ENCODE assay signal across 21 cellular contexts in the genomic region with DNA sequence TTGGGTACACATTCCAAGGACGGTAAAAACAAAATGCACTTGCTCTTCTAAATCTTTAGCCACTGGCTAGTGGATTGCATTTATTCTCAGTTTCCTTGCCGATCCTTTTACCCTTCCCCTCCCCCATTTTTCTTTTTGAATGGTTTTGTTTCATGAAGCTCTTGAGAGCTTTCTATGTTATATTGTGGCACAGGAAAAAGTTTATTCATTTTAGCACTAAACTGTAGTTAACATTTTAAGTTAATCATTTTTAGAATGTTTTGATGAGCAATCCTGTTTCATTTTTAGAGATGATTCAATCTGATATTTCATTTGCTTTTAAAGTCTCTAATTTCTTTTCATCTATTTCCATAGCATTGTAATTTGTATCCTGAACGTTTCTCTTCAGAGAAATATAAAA. TPM values are rescaled to one million over a fixed set of nuclear protein-coding genes. Genes with fewer than 3 reads are reported as not detected.
DNase-seq lines count a peak whose midpoint lies in the region; ATAC-seq and TF ChIP-seq lines count a peak whose summit lies in the region.
"Had no signal": no experiment of that assay in that cellular context is flagged by ENCODE, and none has a peak within 500 bp of the region (broad histone marks: within the 10 kb centered on the region; RNA-seq: fewer than 3 reads in every experiment).

No MANE protein-coding gene starts in this region.

- no peak for TF ChIP-seq EP300 in gastroesophageal sphincter (IDR thresholded peaks at IDR 0.05)

- H3K79me1 ChIP-seq in IMR-90 (ENCODE audit: low read depth in 1 of 2, low read length in 2 of 2) = peaks cover 6 to 63% of the 10 kb centered on the region in 2 experiments; a peak in 3 of 4 replicates

- H3K4me1 ChIP-seq in IMR-90 (ENCODE audit: control insufficient read depth, insufficient read depth, low read length) = peaks cover 5% of the 10 kb centered on the region
- peaks cover 7 to 86% (median 7%) of the 10 kb centered on the region in 3 donors for H3K4me1 ChIP-seq in gastroesophageal sphincter
- H3K4me1 ChIP-seq: colonic mucosa had no signal

- H4K91ac ChIP-seq in IMR-90 (ENCODE audit: insufficient read depth, low read depth, low read length) = no peak overlapping the region

- no peak overlapping the region for H2BK5ac ChIP-seq in IMR-90 (ENCODE audit: low read depth, low read length, poor library complexity, severe bottlenecking)

- ATAC-seq in IMR-90 (ENCODE audit: low read depth) = no peak
- peak; percentile 63 for ATAC-seq in stimulated activated naive CD8-positive, alpha-beta T cell treated with anti-CD3 and anti-CD28 coated beads, Interleukin-15, Interleukin-2, amounts not matched to agents 100 U/mL and 50 U/mL, for 24 hours
- ATAC-seq in gastroesophageal sphincter = no peak
- ATAC-seq: Right ventricle myocardium inferior had no signal

- TF ChIP-seq POLR2A in IMR-90 (IDR thresholded peaks at IDR 0.05; ENCODE audit: low read depth, low read length) (no peak), gastroesophageal sphincter (IDR thresholded peaks at IDR 0.05) (no peak)

- H2AK5ac ChIP-seq in IMR-90 (ENCODE audit: low read depth, low read length) = no peak overlapping the region

- no peak overlapping the region for H2AFZ ChIP-seq in IMR-90 (replicated peaks; ENCODE audit: low read length, poor library complexity)

- H3K4me3 ChIP-seq in IMR-90 (ENCODE audit: insufficient read depth, low read depth, low read length) = no peak overlapping the region
- H3K4me3 ChIP-seq in gastroesophageal sphincter = no peak overlapping the region
- H3K4me3 ChIP-seq: colonic mucosa, HAP-1 had no signal

- H4K5ac ChIP-seq in IMR-90 (ENCODE audit: low read depth, low read length) = no peak overlapping the region

- no peak for DNase-seq in activated naive CD4-positive, alpha-beta T cell treated with anti-CD3 and anti-CD28 coated beads for 36 hours
- DNase-seq in activated naive CD4-positive, alpha-beta T cell (lab: John Stamatoyannopoulos, UW) = no peak
- DNase-seq in IMR-90 (no peak), chondrocyte (ENCODE audit: low spot score) (no peak), hypothalamus (lab: John Stamatoyannopoulos, UW) (no peak), occipital lobe (lab: John Stamatoyannopoulos, UW) (no peak)
- DNase-seq in stimulated activated naive CD8-positive, alpha-beta T cell treated with anti-CD3 and anti-CD28 coated beads, Interleukin-15, Interleukin-2, amounts not matched to agents 100 U/mL and 50 U/mL, for 24 hours = no peak
- DNase-seq: activated gamma-delta T cell treated with Interleukin-2 at 50 U/mL for 16 hours; colonic mucosa; KG1; midbrain; NCI-H1048; NCI-H2081 treated with DMSO at 0.1 percent for 48 hours; NCI-H526; retina; stimulated activated CD4-positive, alpha-beta T cell treated with anti-CD3 and anti-CD28 coated beads, Interleukin-15, amount 100 ng/mL, for 24 hours; stimulated activated naive CD4-positive, alpha-beta T cell treated with Interleukin-2 at 50 U/mL for 16 hours had no signal

- intact Hi-C loops in activated naive CD4-positive, alpha-beta T cell treated with anti-CD3 and anti-CD28 coated beads for 36 hours (cut with micrococcal nuclease) = loop anchor here (1.0 to 10.0 kb wide), 15 partner anchors 10 to 1779 kb away; partner anchors contain the start of genes ARHGAP12, MAP3K8, ZEB1 and ZNF438
- intact Hi-C loops in IMR-90 (cut with micrococcal nuclease) = no loop called here

- peak overlapping the region; percentile 37; the same call in 1 of the 2 replicates for H3K4me2 ChIP-seq in IMR-90 (ENCODE audit: low read depth, low read length)

- no peak overlapping the region for H4K8ac ChIP-seq in IMR-90 (ENCODE audit: low read depth in 2 of 2, low read length in 2 of 2)

- peaks cover 19% of the 10 kb centered on the region for H3K9me1 ChIP-seq in IMR-90 (ENCODE audit: insufficient read depth, low read length)

- no peaks in the 10 kb centered on the region for H3K9me3 Mint-ChIP-seq in activated naive CD4-positive, alpha-beta T cell treated with anti-CD3 and anti-CD28 coated beads for 36 hours
- no peaks in the 10 kb centered on the region for H3K9me3 Mint-ChIP-seq in chondrocyte (ENCODE audit: low read depth)
- H3K9me3 Mint-ChIP-seq: type B pancreatic cell had no signal

- peaks cover 44% of the 10 kb centered on the region for H3K4me1 Mint-ChIP-seq in activated naive CD4-positive, alpha-beta T cell treated with anti-CD3 and anti-CD28 coated beads for 36 hours (ENCODE audit: low read depth)
- H3K4me1 Mint-ChIP-seq in chondrocyte (ENCODE audit: low read depth) = peaks cover 24% of the 10 kb centered on the region

- H3K23ac ChIP-seq in IMR-90 (ENCODE audit: low read depth, low read length) = no peak overlapping the region

- H3K27me3 ChIP-seq in IMR-90 (ENCODE audit: control insufficient read depth, insufficient read depth, low read length) = no peaks in the 10 kb centered on the region
- no peaks in the 10 kb centered on the region for H3K27me3 ChIP-seq in gastroesophageal sphincter
- H3K27me3 ChIP-seq: colonic mucosa had no signal

- CTCF ChIA-PET in activated naive CD4-positive, alpha-beta T cell treated with anti-CD3 and anti-CD28 coated beads for 36 hours (lab: Charles Lee) = interaction anchor here (0.9 to 1.0 kb wide), 3 partner anchors 10 to 22 kb away, joined by 3 to 4 read pairs (median 3); no protein-coding TSS in a partner anchor
- CTCF ChIA-PET in IMR-90 (lab: Yijun Ruan, JAX) = no interaction called here

- no peak overlapping the region for H3K9ac ChIP-seq in IMR-90 (ENCODE audit: low read depth, low read length)

- H2AK9ac ChIP-seq in IMR-90 (replicated peaks; ENCODE audit: low read depth, low read length, poor library complexity) = no peak overlapping the region

- no peak overlapping the region for H3K4ac ChIP-seq in IMR-90 (ENCODE audit: low read depth, low read length)

- dilution Hi-C loops in IMR-90 (cut with HindIII; ENCODE audit: low sequenced_read_pairs, unreplicated experiment) = no loop called here

- no peak overlapping the region for H2BK120ac ChIP-seq in IMR-90 (ENCODE audit: low read depth, low read length)

- POLR2A ChIA-PET in IMR-90 (lab: Charles Lee; ENCODE audit: unreplicated experiment) = interaction anchor here (0.6 kb wide), 2 partner anchors 60 to 82 kb away, joined by 3 read pairs; no protein-coding TSS in a partner anchor

- H4K20me1 ChIP-seq in IMR-90 (ENCODE audit: insufficient read depth, low read length) = peaks cover 96% of the 10 kb centered on the region

- no peak overlapping the region for H3K18ac ChIP-seq in IMR-90 (ENCODE audit: low read depth, low read length)

- no peak overlapping the region for H2BK15ac ChIP-seq in IMR-90 (ENCODE audit: low read depth, low read length)

- no peak overlapping the region for H3K14ac ChIP-seq in IMR-90 (replicated peaks; ENCODE audit: low read depth, low read length)

- no peak overlapping the region for H2BK20ac ChIP-seq in IMR-90 (ENCODE audit: low read depth, low read length)

- H3K27ac ChIP-seq in IMR-90 (ENCODE audit: insufficient read depth, low read length) (no peak overlapping the region), gastroesophageal sphincter (no peak overlapping the region)
- H3K27ac ChIP-seq: colonic mucosa had no signal

- in situ Hi-C loops in IMR-90 (cut with MboI; ENCODE audit: low sequenced_read_pairs) = loop anchor here (25.0 kb wide), 1 partner anchor 469 kb away; no protein-coding TSS in a partner anchor

- no CpG with 5 or more reads among the region's 3 CpGs for WGBS in IMR-90 (ENCODE audit: extremely low coverage in 2 of 2, insufficient read length in 1 of 2), 2 experiments
- WGBS in gastroesophageal sphincter (ENCODE audit: low coverage in 1 of 2), 2 donors = 37 to 57% methylated on average over 3 of the region's 3 CpGs

- no peak overlapping the region for H3K56ac ChIP-seq in IMR-90 (ENCODE audit: extremely low read depth, insufficient read depth, low read length)

- no peaks in the 10 kb centered on the region for H3K9me3 ChIP-seq in IMR-90 (ENCODE audit: control insufficient read depth, insufficient read depth, low read length)
- no peaks in the 10 kb centered on the region for H3K9me3 ChIP-seq in gastroesophageal sphincter
- H3K9me3 ChIP-seq: colonic mucosa, HAP-1 had no signal

- H3K36me3 ChIP-seq in IMR-90 (ENCODE audit: control insufficient read depth, insufficient read depth, low read length) = no peaks in the 10 kb centered on the region
- H3K36me3 ChIP-seq in gastroesophageal sphincter = no peaks in the 10 kb centered on the region
- H3K36me3 ChIP-seq: colonic mucosa, HAP-1 had no signal

- BruUV-seq in IMR-90 (replicated peaks; lab: Mats Ljungman, UMichigan) = no TSS peak

- no peak for TF ChIP-seq CTCF in IMR-90 (conservative IDR thresholded peaks at IDR 0.05; ENCODE audit: low read depth, low read length)
- no peak for TF ChIP-seq CTCF in chondrocyte (IDR thresholded peaks at IDR 0.05)
- TF ChIP-seq CTCF in gastroesophageal sphincter (IDR thresholded peaks at IDR 0.05) = no peak

- no peak for TF ChIP-seq RAD21 in IMR-90 (IDR thresholded peaks at IDR 0.05; ENCODE audit: low read length)

- peaks cover 1% of the 10 kb centered on the region for H3K36me3 Mint-ChIP-seq in activated naive CD4-positive, alpha-beta T cell treated with anti-CD3 and anti-CD28 coated beads for 36 hours (ENCODE audit: low read depth)
- no peaks in the 10 kb centered on the region for H3K36me3 Mint-ChIP-seq in chondrocyte (ENCODE audit: low read depth)
- H3K36me3 Mint-ChIP-seq: type B pancreatic cell had no signal

- peak overlapping the region; percentile 17 for H3K27ac Mint-ChIP-seq in activated naive CD4-positive, alpha-beta T cell treated with anti-CD3 and anti-CD28 coated beads for 36 hours
- peak overlapping the region; percentile 57 for H3K27ac Mint-ChIP-seq in chondrocyte (ENCODE audit: unreplicated experiment)
- H3K27ac Mint-ChIP-seq: type B pancreatic cell had no signal

- no peaks in the 10 kb centered on the region for H3K27me3 Mint-ChIP-seq in activated naive CD4-positive, alpha-beta T cell treated with anti-CD3 and anti-CD28 coated beads for 36 hours (ENCODE audit: low read depth)
- no peaks in the 10 kb centered on the region for H3K27me3 Mint-ChIP-seq in chondrocyte (ENCODE audit: low read depth)

- H3K4me3 Mint-ChIP-seq in activated naive CD4-positive, alpha-beta T cell treated with anti-CD3 and anti-CD28 coated beads for 36 hours = peak overlapping the region; percentile 11
- no peak overlapping the region for H3K4me3 Mint-ChIP-seq in chondrocyte (ENCODE audit: unreplicated experiment)
- H3K4me3 Mint-ChIP-seq: type B pancreatic cell had no signal

TF ChIP-seq in IMR-90, 13 proteins besides CTCF, POLR2A, EP300 and RAD21 (continues in another document):
- TF ChIP-seq NFE2L2 (IDR thresholded peaks at IDR 0.05; ENCODE audit: low read depth, low read length) (no peak), MAFK (IDR thresholded peaks at IDR 0.05; ENCODE audit: low read depth, low read length) (no peak), CEBPB (IDR thresholded peaks at IDR 0.05; ENCODE audit: low read depth, low read length) (no peak)

RNA-seq across cellular contexts. Expression of gene ZEB1, which starts 24.0 kb away (rescaled TPM):
- total RNA-seq in activated naive CD4-positive, alpha-beta T cell treated with anti-CD3 and anti-CD28 coated beads for 36 hours = 10 to 100 TPM; 24.8 to 29.1 TPM
- total RNA-seq in IMR-90 (2012; rRNA removed) (108 and 139 TPM in 2 replicates), chondrocyte (63.1 to 99.0 TPM (median 63.3 TPM) in 3 replicates), gastroesophageal sphincter (100 to 1,000 TPM; 191 to 219 (median 198) TPM), occipital lobe (76.9 TPM)
- polyA plus RNA-seq in IMR-90 (2012; rRNA removed) = 21.7 and 23.7 TPM in 2 replicates
- 5.6 and 6.0 TPM in 2 replicates for polyA plus RNA-seq in IMR-90 (2012; cell fraction: cytosol; rRNA removed)
- 8.5 and 80.1 TPM in 2 replicates for polyA plus RNA-seq in IMR-90 (2012; cell fraction: nucleus; rRNA removed; ENCODE audit: low replicate concordance)
